ENCODE assay signal across 9 cellular contexts in the genomic region with DNA sequence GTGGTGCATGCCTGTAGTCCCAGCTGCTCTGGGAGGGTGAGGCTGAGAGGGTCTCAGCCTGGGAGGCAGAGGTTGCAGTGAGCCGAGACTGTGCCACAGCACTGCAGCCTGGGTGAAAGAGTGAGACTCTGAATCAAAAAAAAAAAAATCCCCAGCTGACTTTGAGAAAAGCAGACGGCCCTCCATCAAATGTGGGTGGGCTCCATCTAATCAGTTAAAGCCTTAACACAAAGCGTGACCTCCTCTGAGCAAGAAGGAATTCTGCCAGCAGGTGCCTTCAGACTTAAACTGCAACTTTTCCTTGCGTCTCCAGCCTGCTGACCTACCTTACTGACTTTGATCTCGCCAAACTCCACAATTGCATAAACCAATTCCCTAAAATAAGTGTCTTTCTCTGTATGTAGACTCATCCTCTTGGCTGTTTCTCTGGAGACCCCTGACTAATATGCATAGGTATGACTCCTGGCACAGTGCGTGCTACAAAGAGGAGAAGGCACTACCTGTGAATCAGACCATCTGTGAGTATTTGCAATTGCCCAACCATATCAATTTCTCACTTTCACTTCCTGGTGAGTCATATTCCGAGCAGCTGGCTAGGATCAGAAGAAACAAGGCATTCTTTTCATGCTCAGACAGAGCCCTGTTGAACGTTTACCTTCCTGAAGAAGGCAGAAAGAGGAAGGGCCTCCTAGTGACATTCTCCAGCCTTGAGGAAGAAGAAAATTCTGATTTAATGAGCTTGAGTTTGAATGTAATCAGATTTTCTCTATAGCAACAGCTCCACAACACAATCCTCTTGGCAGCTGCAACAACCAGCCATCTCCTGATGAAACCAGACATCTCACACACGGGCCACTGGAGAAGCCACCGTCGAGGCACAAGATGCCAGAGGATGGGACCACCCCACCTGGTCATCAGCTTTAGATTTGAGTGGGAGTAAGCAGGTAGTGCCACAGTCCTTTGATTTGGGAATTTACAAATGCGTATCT. TPM values are rescaled to one million over a fixed set of nuclear protein-coding genes. Genes with fewer than 3 reads are reported as not detected.
DNase-seq lines count a peak whose midpoint lies in the region; ATAC-seq, FAIRE-seq and TF ChIP-seq lines count a peak whose summit lies in the region.
"Had no signal": no experiment of that assay in that cellular context is flagged by ENCODE, and none has a peak within 500 bp of the region (broad histone marks: within the 10 kb centered on the region; RNA-seq: fewer than 3 reads in every experiment).

No MANE protein-coding gene starts in this region.

- peak overlapping the region in 1 of 3 experiments; percentile 26; a peak in 2 of 6 replicates for H3K4me3 ChIP-seq in HepG2 (replicated peaks in 1 of 3; ENCODE audit: insufficient read depth in 1 of 3, low read depth in 2 of 3, low read length in 3 of 3)
- H3K4me3 ChIP-seq: cardiac muscle cell had no signal

- H3K4me2 ChIP-seq in HepG2 (ENCODE audit: low read depth, low read length): peak overlapping the region; percentile 65

- no peaks in the 10 kb centered on the region for H3K9me3 ChIP-seq in HepG2 (ENCODE audit: low read length)

- intact Hi-C loops in HepG2 (cut with micrococcal nuclease; ENCODE audit: unreplicated experiment): loop anchor here (2.0 to 5.0 kb wide), 2 partner anchors 35 to 52 kb away; partner anchors contain the start of gene CLMN

- peak; percentile 91 for ATAC-seq in GM21515 (IDR thresholded peaks at IDR 0.05; ENCODE audit: unreplicated experiment)
- ATAC-seq in HepG2: peak; percentile 98
- ATAC-seq in stimulated activated naive B cell treated with anti-CD40 and anti-IgM and Interleukin-4, amounts not matched to agents 10 μg/mL and 1 μg/mL and 100 μg/mL, for 72 hours (replicated peaks): peak; percentile 95 to 96

- H3K36me3 Mint-ChIP-seq in brain: no peaks in the 10 kb centered on the region
- no peaks in the 10 kb centered on the region for H3K36me3 Mint-ChIP-seq in stimulated activated naive B cell treated with anti-CD40 and anti-IgM and Interleukin-4, amounts not matched to agents 10 μg/mL and 1 μg/mL and 100 μg/mL, for 72 hours

- H3K36me3 ChIP-seq in HepG2 (replicated peaks in 1 of 2; ENCODE audit: control insufficient read depth in 1 of 2, insufficient read depth in 2 of 2, low read length in 2 of 2): no peaks in the 10 kb centered on the region
- H3K36me3 ChIP-seq: cardiac muscle cell had no signal

- POLR2A ChIA-PET in HepG2 (lab: Yijun Ruan, JAX): interaction anchor here (0.7 to 1.0 kb wide), 4 partner anchors 29 to 108 kb away, joined by 3 to 6 read pairs (median 4); partner anchors contain the start of gene DICER1

- H3K4me1 Mint-ChIP-seq in brain: peaks cover 42% of the 10 kb centered on the region
- H3K4me1 Mint-ChIP-seq in stimulated activated naive B cell treated with anti-CD40 and anti-IgM and Interleukin-4, amounts not matched to agents 10 μg/mL and 1 μg/mL and 100 μg/mL, for 72 hours: peaks cover 42 to 55% of the 10 kb centered on the region in 2 donors

- peaks cover 6 to 16% (median 10%) of the 10 kb centered on the region in 5 experiments for H3K9me3 Mint-ChIP-seq in brain
- peaks cover 0 to 1% of the 10 kb centered on the region in 2 donors for H3K9me3 Mint-ChIP-seq in stimulated activated naive B cell treated with anti-CD40 and anti-IgM and Interleukin-4, amounts not matched to agents 10 μg/mL and 1 μg/mL and 100 μg/mL, for 72 hours

- WGBS in HepG2 (ENCODE audit: low lambda C conversion rate): 41% methylated on average over 12 of the region's 12 CpGs

- no peak for TF ChIP-seq CTCF in brain (conservative IDR thresholded peaks at IDR 0.05)
- TF ChIP-seq CTCF in HepG2 (CRISPR knock-in tag; IDR thresholded peaks at IDR 0.05): no peak

- H3K4me3 Mint-ChIP-seq in brain: peak overlapping the region in 2 of 5 experiments; percentile 19 to 20
- peak overlapping the region; percentile 8 to 46 for H3K4me3 Mint-ChIP-seq in stimulated activated naive B cell treated with anti-CD40 and anti-IgM and Interleukin-4, amounts not matched to agents 10 μg/mL and 1 μg/mL and 100 μg/mL, for 72 hours

- H3K79me2 ChIP-seq in HepG2 (ENCODE audit: insufficient read depth, low read length): peaks cover 3% of the 10 kb centered on the region

- H3K27ac ChIP-seq in HepG2 (ENCODE audit: extremely low read length, insufficient read depth, low read length): peak overlapping the region; percentile 62
- H3K27ac ChIP-seq: cardiac muscle cell had no signal

- peaks cover 31% of the 10 kb centered on the region for H3K4me1 ChIP-seq in HepG2 (ENCODE audit: insufficient read depth, low read length)

- CTCF ChIA-PET in HepG2 (lab: Yijun Ruan, JAX; ENCODE audit: low intra/inter-chr PET ratio, low total read pairs): no interaction called here

- H2AFZ ChIP-seq in HepG2 (ENCODE audit: low read length): no peak overlapping the region

- DNase-seq in EL (peak; percentile 88), HS-5 (ENCODE audit: low read depth) (peak; percentile 97), RCC 7860 (ENCODE audit: low spot score) (peak; percentile 95), HepG2 (ENCODE audit: low spot score) (peak; percentile 95), cerebellar nuclear complex (lab: John Stamatoyannopoulos, UW) (no peak)
- DNase-seq in stimulated activated naive B cell treated with anti-CD40 and anti-IgM and Interleukin-4, amounts not matched to agents 10 μg/mL and 1 μg/mL and 100 μg/mL, for 72 hours: peak; percentile 77

- FAIRE-seq in RCC 7860 (lab: Jason Lieb, UNC) (peak; percentile 89), HepG2 (lab: Jason Lieb, UNC) (peak; percentile 89)

- no peaks in the 10 kb centered on the region for H4K20me1 ChIP-seq in HepG2 (ENCODE audit: insufficient read depth, low read length)

- H3K27me3 Mint-ChIP-seq in brain: peaks cover 7% of the 10 kb centered on the region
- no peaks in the 10 kb centered on the region for H3K27me3 Mint-ChIP-seq in stimulated activated naive B cell treated with anti-CD40 and anti-IgM and Interleukin-4, amounts not matched to agents 10 μg/mL and 1 μg/mL and 100 μg/mL, for 72 hours

- H3K9ac ChIP-seq in HepG2 (ENCODE audit: insufficient read depth, low read depth, low read length): peak overlapping the region; percentile 59

- in situ Hi-C loops in HepG2 (cut with HindIII; ENCODE audit: extremely low pct_ligation_motif_present, low pct_unique_long_range_greater_than_20kb): no loop called here

- H3K27ac Mint-ChIP-seq in brain: peak overlapping the region in 4 of 5 experiments; percentile 8 to 98 (median 90)
- peak overlapping the region; percentile 72 for H3K27ac Mint-ChIP-seq in stimulated activated naive B cell treated with anti-CD40 and anti-IgM and Interleukin-4, amounts not matched to agents 10 μg/mL and 1 μg/mL and 100 μg/mL, for 72 hours

- peak; percentile 74 to 90 for TF ChIP-seq EP300 in HepG2 (IDR thresholded peaks at IDR 0.05; ENCODE audit: low read depth in 2 of 2, low read length in 2 of 2)
- peak; percentile 88 for TF ChIP-seq EP300 in HepG2 (CRISPR knock-in tag; IDR thresholded peaks at IDR 0.05; ENCODE audit: borderline replicate concordance)

- BruUV-seq in HepG2 (replicated peaks; lab: Mats Ljungman, UMichigan): no TSS peak

- TF ChIP-seq POLR2A in HepG2 (IDR thresholded peaks at IDR 0.05; ENCODE audit: insufficient read depth in 1 of 2, low read depth in 2 of 2, low read length in 2 of 2): no peak

- H3K27me3 ChIP-seq in HepG2 (ENCODE audit: control insufficient read depth in 1 of 2, insufficient read depth in 2 of 2, low read length in 2 of 2): no peaks in the 10 kb centered on the region
- H3K27me3 ChIP-seq: cardiac muscle cell had no signal

- TF ChIP-seq RAD21 in HepG2 (CRISPR knock-in tag; IDR thresholded peaks at IDR 0.05): no peak

TF ChIP-seq in HepG2, 621 proteins besides CTCF, POLR2A, EP300 and RAD21 (continues in another document):
- TF ChIP-seq LCORL (IDR thresholded peaks at IDR 0.05) (no peak), LCORL (CRISPR knock-in tag; IDR thresholded peaks at IDR 0.05) (peak; percentile 45; the same call in 1 of the 2 replicates), ISL2 (CRISPR knock-in tag; IDR thresholded peaks at IDR 0.05) (peak; percentile 66), ELF3 (CRISPR knock-in tag; IDR thresholded peaks at IDR 0.05) (peak; percentile 100)

RNA-seq across cellular contexts. Expression of gene CLMN, which starts 54.3 kb away (rescaled TPM):
- 10.7 TPM for polyA plus RNA-seq in brain (ENCODE audit: insufficient read depth, low read depth, low replicate concordance)
- 15.1 and 16.2 TPM in 2 replicates for total RNA-seq in HepG2 (2016; rRNA removed; fragmentation: Illumina TruSeq; extraction: Trizol)
- 4.4 and 5.9 TPM in 2 replicates for total RNA-seq in HepG2 (2016; cell fraction: cytosol; rRNA removed; fragmentation: Illumina TruSeq; extraction: Trizol; ENCODE audit: low read depth)
- total RNA-seq in HepG2 (2016; cell fraction: insoluble cytoplasmic fraction; rRNA removed; fragmentation: Illumina TruSeq; extraction: Trizol): 13.1 and 14.8 TPM in 2 replicates
- total RNA-seq in HepG2 (2016; cell fraction: membrane; rRNA removed; fragmentation: Illumina TruSeq; extraction: Trizol): 8.6 and 9.0 TPM in 2 replicates
- 21.4 and 22.0 TPM in 2 replicates for total RNA-seq in HepG2 (2016; cell fraction: nucleus; rRNA removed; fragmentation: Illumina TruSeq; extraction: Trizol)
- 16.4 and 16.7 TPM in 2 replicates for polyA plus RNA-seq in HepG2 (2011; rRNA removed)
- polyA plus RNA-seq in HepG2 (2011; cell fraction: cytosol; rRNA removed): 5.7 and 6.9 TPM in 2 replicates
- 55.9 and 58.4 TPM in 2 replicates for polyA plus RNA-seq in HepG2 (2011; cell fraction: nucleus; rRNA removed)
- 12.5 and 17.3 TPM in 2 replicates for polyA plus RNA-seq in HepG2 (2012)
- polyA plus RNA-seq in HepG2 (2016; cell fraction: cytosol; fragmentation: Illumina TruSeq; extraction: Trizol; ENCODE audit: low read depth): 4.6 and 4.9 TPM in 2 replicates
- 10.5 and 11.4 TPM in 2 replicates for polyA plus RNA-seq in HepG2 (2016; cell fraction: insoluble cytoplasmic fraction; fragmentation: Illumina TruSeq; extraction: Trizol; ENCODE audit: low read depth)
- polyA plus RNA-seq in HepG2 (2016; cell fraction: membrane; fragmentation: Illumina TruSeq; extraction: Trizol; ENCODE audit: low read depth): 7.1 and 7.5 TPM in 2 replicates
- 24.4 and 27.2 TPM in 2 replicates for polyA plus RNA-seq in HepG2 (2016; cell fraction: nucleus; fragmentation: Illumina TruSeq; extraction: Trizol; ENCODE audit: insufficient read depth, low read depth)
- polyA minus RNA-seq in HepG2 (2011; rRNA and poly(A)+ RNA removed; ENCODE audit: low replicate concordance): 0.51 and 12.1 TPM in 2 replicates
- polyA minus RNA-seq in HepG2 (2011; cell fraction: cytosol; rRNA and poly(A)+ RNA removed): 8.5 and 10.6 TPM in 2 replicates
- polyA minus RNA-seq in HepG2 (2011; cell fraction: nucleus; rRNA and poly(A)+ RNA removed): 45.1 and 53.1 TPM in 2 replicates

Comparison
In these comparisons a context has a peak if more than half of its experiments do, and no peak if none do; other contexts are left out.
1. DNase-seq: peak in EL (single experiment), HS-5 (single experiment), RCC 7860 (single experiment), HepG2 (single experiment) and stimulated activated naive B cell treated with anti-CD40 and anti-IgM and Interleukin-4, amounts not matched to agents 10 μg/mL and 1 μg/mL and 100 μg/mL, for 72 hours (single experiment); none in cerebellar nuclear complex (0 of 2).
2. Peak in every context shown above with its lines, with median percentiles within 50 percentile points of each other: ATAC-seq.